Comparison of ENCODE assay signal across 9 cellular contexts in the genomic region with DNA sequence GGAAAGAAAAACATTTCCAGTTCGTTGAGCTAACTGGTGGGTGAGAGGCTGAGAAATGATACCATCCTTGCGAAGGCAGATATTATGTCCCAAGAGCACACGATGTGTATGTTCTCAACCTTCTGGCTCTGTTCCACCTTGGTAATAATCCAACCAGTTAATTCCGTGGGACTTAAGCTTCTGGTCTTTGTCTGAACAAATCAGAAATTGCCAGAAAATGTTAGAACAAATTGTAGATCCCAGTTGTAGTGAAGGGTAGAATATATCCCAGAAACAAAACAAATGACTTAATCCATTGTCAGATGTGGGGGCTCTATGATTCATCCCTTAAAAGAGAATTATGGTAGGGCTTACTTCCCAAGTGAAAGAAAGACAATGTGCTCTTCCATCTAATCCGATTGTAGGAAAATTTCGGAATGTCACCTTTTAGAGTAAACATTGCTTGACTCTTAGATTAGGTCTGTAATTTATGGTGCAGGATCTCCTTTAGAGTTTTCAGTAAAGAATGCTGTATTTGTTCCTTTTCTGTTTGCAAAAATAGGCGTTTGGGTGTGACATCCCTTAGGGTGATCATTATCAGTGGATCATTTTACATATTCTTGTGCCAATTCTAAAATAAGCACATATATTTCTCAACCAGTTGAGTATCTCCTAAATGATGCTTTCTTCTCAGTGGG.
DNase-seq lines count a peak whose midpoint lies in the region; ATAC-seq, FAIRE-seq and TF ChIP-seq lines count a peak whose summit lies in the region.
"Had no signal": no experiment of that assay in that cellular context is flagged by ENCODE, and none has a peak within 500 bp of the region (broad histone marks: within the 10 kb centered on the region; RNA-seq: fewer than 3 reads in every experiment).

No MANE protein-coding gene starts in this region.

- no peak for FAIRE-seq in kidney (lab: Jason Lieb, UNC)

- no peaks in the 10 kb centered on the region for H3K9me3 ChIP-seq in kidney (ENCODE audit: control insufficient read depth in 1 of 2, low read length in 2 of 2)
- H3K9me3 ChIP-seq: neutrophil had no signal

- CTCF ChIA-PET in AG04449 (lab: Yijun Ruan, JAX): interaction anchor here (0.9 to 2.6 kb wide), 2 partner anchors 37 to 88 kb away, joined by 3 to 8 read pairs; no protein-coding TSS in a partner anchor

- TF ChIP-seq CTCF in AG04449 (IDR thresholded peaks at IDR 0.05; ENCODE audit: insufficient read depth, low read length, missing control alignments) (no peak), kidney (IDR thresholded peaks at IDR 0.05; ENCODE audit: borderline replicate concordance, extremely low read depth, insufficient read depth) (no peak)

- DNase-seq in AG04449 (ENCODE audit: low read depth, low spot score) (peak; percentile 93), HS-27A (ENCODE audit: low read depth) (peak; percentile 95), amniotic epithelial cell (ENCODE audit: low read depth) (peak; percentile 100), kidney (no peak), superior temporal gyrus (ENCODE audit: extremely low spot score) (peak; percentile 33), OCI-M1 (lab: John Stamatoyannopoulos, UW) (no peak)
- DNase-seq in stimulated activated CD4-positive, alpha-beta T cell treated with anti-CD3 and anti-CD28 coated beads, Interleukin-4, amount 100 ng/mL, for 1 hour: no peak

- no peak for ATAC-seq in GM21447 (IDR thresholded peaks at IDR 0.05; ENCODE audit: unreplicated experiment)

- POLR2A ChIA-PET in AG04449 (lab: Yijun Ruan, JAX): interaction anchor here (0.5 to 2.0 kb wide), 11 partner anchors 19 to 737 kb away, joined by 3 to 11 read pairs (median 3); partner anchors contain the start of gene ZNF217

- H3K4me3 ChIP-seq in AG04449 (ENCODE audit: low read depth, low read length): peak overlapping the region; percentile 20
- peak overlapping the region in 1 of 2 donors; percentile 33 for H3K4me3 ChIP-seq in kidney (ENCODE audit: low read length in 2 of 2)

- peak overlapping the region; percentile 15 to 94 for H3K27ac ChIP-seq in kidney (ENCODE audit: low read depth in 2 of 2, low read length in 2 of 2)

- intact Hi-C loops in kidney (cut with DNase I): no loop called here

- peaks cover 9 to 27% of the 10 kb centered on the region in 2 donors for H3K4me1 ChIP-seq in kidney (ENCODE audit: control insufficient read depth in 1 of 2, insufficient read depth in 1 of 2, low read depth in 1 of 2, low read length in 2 of 2)

- no peak overlapping the region for H3K9ac ChIP-seq in kidney (ENCODE audit: low read length in 2 of 2)

- no peaks in the 10 kb centered on the region for H3K36me3 ChIP-seq in kidney (ENCODE audit: control insufficient read depth in 1 of 2, insufficient read depth in 2 of 2, low read length in 2 of 2)
- H3K36me3 ChIP-seq: neutrophil had no signal

Comparison
In these comparisons a context has a peak if more than half of its experiments do, and no peak if none do; other contexts are left out.
1. DNase-seq: peak in AG04449 (single experiment), HS-27A (single experiment), amniotic epithelial cell (single experiment) and superior temporal gyrus (single experiment); none in kidney (single experiment), stimulated activated CD4-positive, alpha-beta T cell treated with anti-CD3 and anti-CD28 coated beads, Interleukin-4, amount 100 ng/mL, for 1 hour (single experiment) and OCI-M1 (single experiment).